8 cellular contexts compared by ENCODE assay signal in the genomic region with DNA sequence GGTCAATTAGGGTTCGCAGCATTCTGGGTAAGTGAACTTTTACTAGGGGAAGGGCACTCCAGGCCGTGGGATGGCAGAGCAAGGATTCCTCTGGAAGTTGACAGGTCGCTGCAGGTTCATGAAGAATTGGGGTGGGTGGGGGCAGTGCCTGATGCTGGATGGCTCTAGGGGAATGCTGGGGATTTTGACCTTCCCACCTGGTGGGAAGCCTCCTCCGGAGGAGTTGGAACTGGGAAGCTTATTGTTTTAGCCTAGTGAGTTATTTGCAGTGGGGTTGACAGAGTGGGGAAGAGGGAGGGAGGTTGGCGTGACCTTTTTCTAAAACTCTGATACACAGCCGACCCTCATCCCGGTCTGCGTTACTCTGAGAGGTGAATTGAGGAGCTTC. TPM values are rescaled to one million over a fixed set of nuclear protein-coding genes. Genes with fewer than 3 reads are reported as not detected.
DNase-seq lines count a peak whose midpoint lies in the region; ATAC-seq and TF ChIP-seq lines count a peak whose summit lies in the region.

No MANE protein-coding gene starts in this region.

- CTCF ChIA-PET in MCF 10A (lab: Yijun Ruan, JAX), result interaction anchor here (0.6 to 1.2 kb wide), 2 partner anchors 16 to 468 kb away, joined by 3 to 5 read pairs; no protein-coding TSS in a partner anchor

- H3K36me3 Mint-ChIP-seq in activated T-cell treated with anti-CD3 and anti-CD28 coated beads, Interleukin-2, amount 50 U/mL, for 24 hours (ENCODE audit: low read depth), result no peaks in the 10 kb centered on the region
- no peaks in the 10 kb centered on the region for H3K36me3 Mint-ChIP-seq in MCF 10A (ENCODE audit: insufficient read depth, unreplicated experiment)
- H3K36me3 Mint-ChIP-seq in memory B cell, result no peaks in the 10 kb centered on the region

- H3K27ac Mint-ChIP-seq in activated T-cell treated with anti-CD3 and anti-CD28 coated beads, Interleukin-2, amount 50 U/mL, for 24 hours, result no peak overlapping the region
- H3K27ac Mint-ChIP-seq in MCF 10A (ENCODE audit: low read depth, unreplicated experiment), result no peak overlapping the region
- no peak overlapping the region for H3K27ac Mint-ChIP-seq in memory B cell

- intact Hi-C loops in MCF 10A (cut with micrococcal nuclease), result no loop called here
- intact Hi-C loops in thyroid gland (cut with DNase I), result no loop called here

- ATAC-seq in memory B cell (ENCODE audit: low read depth) (no peak), HG03095 (IDR thresholded peaks at IDR 0.05; ENCODE audit: unreplicated experiment) (no peak), GM19397 (IDR thresholded peaks at IDR 0.05; ENCODE audit: unreplicated experiment) (no peak)

- TF ChIP-seq CTCF in MCF 10A (IDR thresholded peaks at IDR 0.05; ENCODE audit: unreplicated experiment) (no peak), thyroid gland (IDR thresholded peaks at IDR 0.05) (no peak)

- no TSS peak for BruUV-seq in MCF 10A (replicated peaks; lab: Mats Ljungman, UMichigan)

- POLR2A ChIA-PET in MCF 10A (lab: Yijun Ruan, JAX), result interaction anchor here (1.1 kb wide), 1 partner anchor 31 kb away, joined by 3 read pairs; a partner anchor contains a TSS

- peaks cover 4 to 11% of the 10 kb centered on the region in 2 donors for H3K4me1 ChIP-seq in thyroid gland

- no peaks in the 10 kb centered on the region for H3K27me3 ChIP-seq in thyroid gland

- H3K4me3 Mint-ChIP-seq in activated T-cell treated with anti-CD3 and anti-CD28 coated beads, Interleukin-2, amount 50 U/mL, for 24 hours, result peak overlapping the region; percentile 68
- H3K4me3 Mint-ChIP-seq in MCF 10A (ENCODE audit: unreplicated experiment) (peak overlapping the region; percentile 64), memory B cell (peak overlapping the region; percentile 84)

- H3K27me3 Mint-ChIP-seq in activated T-cell treated with anti-CD3 and anti-CD28 coated beads, Interleukin-2, amount 50 U/mL, for 24 hours, result peaks cover 55% of the 10 kb centered on the region
- peaks cover 49% of the 10 kb centered on the region for H3K27me3 Mint-ChIP-seq in MCF 10A (ENCODE audit: insufficient read depth, unreplicated experiment)
- peaks cover 14% of the 10 kb centered on the region for H3K27me3 Mint-ChIP-seq in memory B cell

- no peaks in the 10 kb centered on the region for H3K36me3 ChIP-seq in thyroid gland

- 44 to 46% methylated on average over 8 of the region's 8 CpGs for WGBS in thyroid gland, 2 donors

- TF ChIP-seq POLR2A in thyroid gland (IDR thresholded peaks at IDR 0.05), result no peak

- no peak overlapping the region for H3K27ac ChIP-seq in thyroid gland

- H3K9me3 ChIP-seq in thyroid gland, result no peaks in the 10 kb centered on the region

- peak overlapping the region in 2 of 3 donors; percentile 27 to 65 for H3K4me3 ChIP-seq in thyroid gland (replicated peaks in 1 of 3)

- H3K9me3 Mint-ChIP-seq in activated T-cell treated with anti-CD3 and anti-CD28 coated beads, Interleukin-2, amount 50 U/mL, for 24 hours, result no peaks in the 10 kb centered on the region
- H3K9me3 Mint-ChIP-seq in MCF 10A (ENCODE audit: unreplicated experiment) (no peaks in the 10 kb centered on the region), memory B cell (no peaks in the 10 kb centered on the region)

- peaks cover 12% of the 10 kb centered on the region for H3K4me1 Mint-ChIP-seq in activated T-cell treated with anti-CD3 and anti-CD28 coated beads, Interleukin-2, amount 50 U/mL, for 24 hours (ENCODE audit: low read depth)
- H3K4me1 Mint-ChIP-seq in MCF 10A (ENCODE audit: insufficient read depth, unreplicated experiment), result peaks cover 13% of the 10 kb centered on the region
- peaks cover 5% of the 10 kb centered on the region for H3K4me1 Mint-ChIP-seq in memory B cell

- no peak for DNase-seq in activated T-cell treated with anti-CD3 and anti-CD28 coated beads, Interleukin-2, amount 50 U/mL, for 24 hours
- DNase-seq in activated T-cell treated with anti-CD3 and anti-CD28 coated beads for 4 hours (no peak), MCF 10A (ENCODE audit: unreplicated experiment) (no peak), memory B cell (ENCODE audit: low spot score in 2 of 2) (no peak), thyroid gland (no peak), DMS153 treated with DMSO at 0.1 percent for 48 hours (lab: John Stamatoyannopoulos, UW; ENCODE audit: unreplicated experiment) (no peak)

RNA-seq across cellular contexts. Expression of a gene that starts 0.6 kb away (rescaled TPM):
- total RNA-seq in MCF 10A (2022), result 0.72 and 0.81 TPM in 2 replicates
- 1 to 10 TPM; 1.2 to 3.7 (median 2.1) TPM for total RNA-seq in thyroid gland

RNA-seq across cellular contexts. Expression of a gene that starts 31.1 kb away (rescaled TPM):
- 34.1 and 40.0 TPM in 2 replicates for total RNA-seq in MCF 10A (2022)
- 10 to 100 TPM; 23.6 to 34.6 (median 26.6) TPM for total RNA-seq in thyroid gland

RNA-seq across cellular contexts. Expression of a gene that starts 33.8 kb away (rescaled TPM):
- 112 and 130 TPM in 2 replicates for total RNA-seq in MCF 10A (2022)
- 10 to 100 TPM; 62.6 to 84.0 (median 65.6) TPM for total RNA-seq in thyroid gland

RNA-seq across cellular contexts. Expression of a gene that starts 47.3 kb away (rescaled TPM):
- total RNA-seq in MCF 10A (2022) (0.26 and 0.44 TPM in 2 replicates), thyroid gland (under 1 TPM in 2 of 4 donors, not detected in 2; 0.22 to 0.54 TPM)
